In genomic region chrX:45771560-45772340, GRCh38 we compare ENCODE assay signal across 8 cellular contexts.
DNase-seq lines count a peak whose midpoint lies in the region.

No MANE protein-coding gene starts in this region.

- no peaks in the 10 kb centered on the region for H3K9me3 Mint-ChIP-seq in activated T-cell treated with anti-CD3 and anti-CD28 coated beads, Interleukin-2, amount 50 U/mL, for 24 hours

- H3K4me1 ChIP-seq in skeletal muscle tissue (ENCODE audit: control insufficient read depth in 3 of 3, insufficient read depth in 3 of 3, low read length in 3 of 3) (peaks cover 0 to 4% (median 2%) of the 10 kb centered on the region in 3 donors), Karpas-422 (ENCODE audit: low read length) (no peaks in the 10 kb centered on the region)

- no peak overlapping the region for H3K4me2 ChIP-seq in Karpas-422 (ENCODE audit: low read depth, low read length, poor library complexity, severe bottlenecking)

- H3K27me3 ChIP-seq in skeletal muscle tissue (ENCODE audit: control insufficient read depth in 3 of 3, insufficient read depth in 3 of 3, low read length in 3 of 3): peaks cover 0 to 19% (median 0%) of the 10 kb centered on the region in 3 donors
- no peaks in the 10 kb centered on the region for H3K27me3 ChIP-seq in Karpas-422 (ENCODE audit: low read length)

- no peaks in the 10 kb centered on the region for H4K20me1 ChIP-seq in Karpas-422 (ENCODE audit: insufficient read depth, low read depth, low read length)

- H3K9me2 ChIP-seq in Karpas-422 (replicated peaks; ENCODE audit: insufficient read depth, low read length): no peaks in the 10 kb centered on the region

- H3K27ac Mint-ChIP-seq in activated T-cell treated with anti-CD3 and anti-CD28 coated beads, Interleukin-2, amount 50 U/mL, for 24 hours: peak overlapping the region; percentile 91

- no peaks in the 10 kb centered on the region for H3K79me2 ChIP-seq in Karpas-422 (ENCODE audit: low read length)

- DNase-seq in NK-92 treated with Interleukin-12 subunit alpha and Interleukin-12 subunit beta, amount 100 ng/mL, for 24 hours (lab: John Stamatoyannopoulos, UW): peak; percentile 56
- DNase-seq in NK-92 (lab: John Stamatoyannopoulos, UW; ENCODE audit: unreplicated experiment) (no peak), fibroblast of peridontal ligament (ENCODE audit: extremely low read depth) (peak; percentile 68), kidney glomerular epithelial cell (lab: John Stamatoyannopoulos, UW) (no peak), Karpas-422 (no peak)
- DNase-seq in activated T-cell treated with anti-CD3 and anti-CD28 coated beads, Interleukin-2, amount 50 U/mL, for 24 hours: peak; percentile 57

- no peak overlapping the region for H3K9ac ChIP-seq in skeletal muscle tissue (ENCODE audit: low read depth in 1 of 3, low read length in 3 of 3)
- H3K9ac ChIP-seq in Karpas-422 (ENCODE audit: low read length): no peak overlapping the region

- H3K9me3 ChIP-seq in KOPT-K1 (ENCODE audit: insufficient read depth, low read length, poor library complexity, severe bottlenecking) (no peaks in the 10 kb centered on the region), skeletal muscle tissue (ENCODE audit: control insufficient read depth in 3 of 3, low read length in 3 of 3) (no peaks in the 10 kb centered on the region), Karpas-422 (ENCODE audit: low read length) (no peaks in the 10 kb centered on the region)

- no peak overlapping the region for H2AFZ ChIP-seq in Karpas-422 (ENCODE audit: low read length)

- H3K36me3 ChIP-seq in KOPT-K1 (ENCODE audit: insufficient read depth, low read length) (no peaks in the 10 kb centered on the region), skeletal muscle tissue (ENCODE audit: control insufficient read depth in 3 of 3, insufficient read depth in 3 of 3, low read length in 3 of 3) (no peaks in the 10 kb centered on the region), Karpas-422 (ENCODE audit: insufficient read depth, low read length) (no peaks in the 10 kb centered on the region)

- H3K36me3 Mint-ChIP-seq in activated T-cell treated with anti-CD3 and anti-CD28 coated beads, Interleukin-2, amount 50 U/mL, for 24 hours (ENCODE audit: low read depth): peaks cover 81% of the 10 kb centered on the region

- H3K4me3 ChIP-seq in skeletal muscle tissue (ENCODE audit: low read length in 3 of 3) (no peak overlapping the region), Karpas-422 (ENCODE audit: low read length) (no peak overlapping the region)

- H3K27me3 Mint-ChIP-seq in activated T-cell treated with anti-CD3 and anti-CD28 coated beads, Interleukin-2, amount 50 U/mL, for 24 hours: peaks cover 50% of the 10 kb centered on the region

- H3K4me1 Mint-ChIP-seq in activated T-cell treated with anti-CD3 and anti-CD28 coated beads, Interleukin-2, amount 50 U/mL, for 24 hours (ENCODE audit: low read depth): peaks cover 60% of the 10 kb centered on the region

- H3K27ac ChIP-seq in KOPT-K1 (ENCODE audit: low read depth, low read length, poor library complexity, severe bottlenecking) (peak overlapping the region; percentile 86), skeletal muscle tissue (ENCODE audit: low read depth, low read length) (peak overlapping the region; percentile 15), Karpas-422 (ENCODE audit: low read length) (no peak overlapping the region)

- H3K4me3 Mint-ChIP-seq in activated T-cell treated with anti-CD3 and anti-CD28 coated beads, Interleukin-2, amount 50 U/mL, for 24 hours: peak overlapping the region; percentile 86

Comparison
In these comparisons a context has a peak if more than half of its experiments do, and no peak if none do; other contexts are left out.
1. DNase-seq: peak in NK-92 treated with Interleukin-12 subunit alpha and Interleukin-12 subunit beta, amount 100 ng/mL, for 24 hours (single experiment), activated T-cell treated with anti-CD3 and anti-CD28 coated beads, Interleukin-2, amount 50 U/mL, for 24 hours (single experiment) and fibroblast of peridontal ligament (single experiment); none in NK-92 (single experiment), kidney glomerular epithelial cell (single experiment) and Karpas-422 (single experiment).